23 cellular contexts compared by ENCODE assay signal in the genomic region with DNA sequence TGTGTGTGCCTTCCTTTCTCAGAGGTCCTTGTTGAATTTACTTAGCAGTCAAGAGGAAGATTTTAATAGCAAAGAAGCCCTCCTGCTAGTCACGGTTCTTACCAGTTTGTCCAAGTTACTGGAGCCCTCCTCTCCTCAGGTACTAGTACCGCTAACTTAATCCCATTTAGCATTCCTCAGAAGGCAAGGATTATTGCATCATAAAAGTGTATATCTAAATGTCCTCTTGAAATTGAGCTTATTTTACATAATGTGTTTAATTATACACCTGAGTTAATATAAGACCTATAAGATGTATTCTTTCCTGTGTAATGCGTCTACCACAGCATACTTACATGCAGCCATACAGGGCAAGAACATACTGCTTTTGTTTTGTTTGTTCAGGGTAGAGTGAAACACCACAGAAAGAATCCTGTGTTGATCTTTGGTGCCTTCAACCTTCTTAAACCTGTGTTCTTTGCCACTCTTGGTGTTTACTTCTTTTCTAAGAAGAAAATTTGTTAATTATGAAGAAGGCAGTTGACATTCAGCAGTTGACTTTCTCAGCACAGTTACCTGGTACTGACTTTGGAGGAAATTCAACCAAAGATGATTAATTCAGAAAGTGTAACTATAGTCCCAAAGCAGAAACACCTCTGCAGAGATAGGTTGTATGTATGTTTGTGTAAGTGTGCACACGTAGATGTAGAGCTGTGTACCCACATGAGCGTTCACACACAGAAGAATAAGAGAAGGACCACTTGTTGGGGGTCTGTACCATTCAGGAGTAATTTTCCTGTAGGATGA.
"Had no signal": no experiment of that assay in that cellular context is flagged by ENCODE, and none has a peak within 500 bp of the region (broad histone marks: within the 10 kb centered on the region; RNA-seq: fewer than 3 reads in every experiment).

No MANE protein-coding gene starts in this region.

- H3K4me1 ChIP-seq: gastrocnemius medialis, stomach, vagina had no signal

- H3K9me3 ChIP-seq: gastrocnemius medialis, SK-N-SH, stomach, vagina had no signal

- H3K36me3 ChIP-seq: cardiac muscle cell, gastrocnemius medialis, vagina had no signal

- H3K4me3 Mint-ChIP-seq: activated B cell treated with CpG ODN at 0.5 μM for 24 hours; activated naive CD4-positive, alpha-beta T cell treated with anti-CD3 and anti-CD28 coated beads, Interleukin-2, amount 10 ng/mL, durations not matched to agents 7 days and 5 days; dendritic cell treated with granulocyte-macrophage colony-stimulating factor and Interleukin-4, amounts not matched to agents 40 ng/mL and 50 ng/mL, for 4 days had no signal

- H3K27ac ChIP-seq: cardiac muscle cell, gastrocnemius medialis, heart left ventricle, stomach, vagina had no signal

- H3K4me1 Mint-ChIP-seq: activated B cell treated with CpG ODN at 0.5 μM for 24 hours had no signal

- H3K27ac Mint-ChIP-seq: activated B cell treated with CpG ODN at 0.5 μM for 24 hours; activated naive CD4-positive, alpha-beta T cell treated with anti-CD3 and anti-CD28 coated beads, Interleukin-2, amount 10 ng/mL, durations not matched to agents 7 days and 5 days; dendritic cell treated with granulocyte-macrophage colony-stimulating factor and Interleukin-4, amounts not matched to agents 40 ng/mL and 50 ng/mL, for 4 days had no signal

- ATAC-seq: esophagus mucosa, gastrocnemius medialis, heart left ventricle, left lobe of liver had no signal

- H3K4me2 ChIP-seq: SK-N-SH had no signal

- H3K4me3 ChIP-seq: cardiac muscle cell, gastrocnemius medialis, heart left ventricle, stomach, vagina had no signal

- DNase-seq: activated B cell treated with CpG ODN at 0.5 μM for 24 hours; activated effector memory CD4-positive, alpha-beta T cell treated with Interleukin-2 at 50 U/mL for 16 hours; activated naive CD4-positive, alpha-beta T cell treated with anti-CD3 and anti-CD28 coated beads, Interleukin-2, amount 10 ng/mL, durations not matched to agents 7 days and 5 days; amniotic stem cell; effector CD8-positive, alpha-beta T cell; gastrocnemius medialis; heart left ventricle; kidney; mammary epithelial cell; midbrain; occipital lobe; retina; SK-N-SH; stimulated activated CD4-positive, alpha-beta T cell treated with anti-CD3 and anti-CD28 coated beads, Interleukin-1b, Interleukin-23, amount 100 ng/mL, for 48 hours; stimulated activated CD8-positive, alpha-beta memory T cell treated with anti-CD3 and anti-CD28 coated beads, Interleukin-4, amount 100 ng/mL, for 48 hours; stomach; T-helper 9 cell; trophoblast cell had no signal

- H3K9ac ChIP-seq: SK-N-SH had no signal

- H3K9me3 Mint-ChIP-seq: activated naive CD4-positive, alpha-beta T cell treated with anti-CD3 and anti-CD28 coated beads, Interleukin-2, amount 10 ng/mL, durations not matched to agents 7 days and 5 days; dendritic cell treated with granulocyte-macrophage colony-stimulating factor and Interleukin-4, amounts not matched to agents 40 ng/mL and 50 ng/mL, for 4 days had no signal

- H3K27me3 ChIP-seq: cardiac muscle cell, gastrocnemius medialis, heart left ventricle, stomach, vagina had no signal

- H3K27me3 Mint-ChIP-seq: activated B cell treated with CpG ODN at 0.5 μM for 24 hours; activated naive CD4-positive, alpha-beta T cell treated with anti-CD3 and anti-CD28 coated beads, Interleukin-2, amount 10 ng/mL, durations not matched to agents 7 days and 5 days; dendritic cell treated with granulocyte-macrophage colony-stimulating factor and Interleukin-4, amounts not matched to agents 40 ng/mL and 50 ng/mL, for 4 days had no signal
